8 cellular contexts compared by ENCODE assay signal in genomic region chr4:159764343-159764952, GRCh38.
DNase-seq lines count a peak whose midpoint lies in the region; ATAC-seq and TF ChIP-seq lines count a peak whose summit lies in the region.

No MANE protein-coding gene starts in this region.

- CTCF ChIA-PET in Calu3 (lab: Charles Lee): interaction anchor here (0.6 to 1.5 kb wide), 5 partner anchors 19 to 769 kb away, joined by 3 to 4 read pairs (median 3); no protein-coding TSS in a partner anchor

- H3K27ac ChIP-seq in breast epithelium (no peak overlapping the region), lung (ENCODE audit: low read depth in 1 of 2, low read length in 1 of 2) (no peak overlapping the region)

- TF ChIP-seq POLR2A in breast epithelium (IDR thresholded peaks at IDR 0.05): no peak

- H3K27me3 ChIP-seq in breast epithelium (no peaks in the 10 kb centered on the region), lung (ENCODE audit: control insufficient read depth, insufficient read depth) (no peaks in the 10 kb centered on the region)

- H3K4me1 Mint-ChIP-seq in Calu3 (ENCODE audit: low read depth, unreplicated experiment): peaks cover 15% of the 10 kb centered on the region

- no peaks in the 10 kb centered on the region for H3K36me3 ChIP-seq in breast epithelium
- H3K36me3 ChIP-seq in lung (ENCODE audit: control insufficient read depth in 2 of 2, insufficient read depth in 2 of 2, low read length in 2 of 2): no peaks in the 10 kb centered on the region

- H3K9me3 ChIP-seq in breast epithelium: no peaks in the 10 kb centered on the region
- H3K9me3 ChIP-seq in lung (ENCODE audit: control insufficient read depth in 2 of 2, insufficient read depth in 1 of 2, low read length in 1 of 2): no peaks in the 10 kb centered on the region

- TF ChIP-seq CTCF in Calu3 (IDR thresholded peaks at IDR 0.05; ENCODE audit: unreplicated experiment) (peak; percentile 34), breast epithelium (IDR thresholded peaks at IDR 0.05) (peak in 2 of 3 donors; percentile 20 to 32), lung (IDR thresholded peaks at IDR 0.05; ENCODE audit: control extremely low read depth, extremely low read depth) (no peak)

- no peaks in the 10 kb centered on the region for H3K36me3 Mint-ChIP-seq in Calu3 (ENCODE audit: insufficient read depth, unreplicated experiment)

- H3K4me1 ChIP-seq in breast epithelium (no peaks in the 10 kb centered on the region), lung (ENCODE audit: control insufficient read depth in 2 of 2, insufficient read depth in 2 of 2, low read length in 2 of 2) (no peaks in the 10 kb centered on the region)

- H3K27me3 Mint-ChIP-seq in Calu3 (ENCODE audit: unreplicated experiment): no peaks in the 10 kb centered on the region

- DNase-seq in Calu3: peak; percentile 55
- DNase-seq in NCI-H446 (lab: John Stamatoyannopoulos, UW): peak; percentile 26 to 64
- DNase-seq in breast epithelium (ENCODE audit: low spot score in 2 of 2): no peak
- DNase-seq in lung (ENCODE audit: low spot score): no peak
- no peak for DNase-seq in activated T-cell treated with anti-CD3 and anti-CD28 coated beads, Interleukin-2, amount 50 U/mL, for 1 hour

- H3K27ac Mint-ChIP-seq in Calu3 (ENCODE audit: unreplicated experiment): no peak overlapping the region

- H3K4me3 ChIP-seq in breast epithelium (no peak overlapping the region), lung (no peak overlapping the region)

- no TSS peak for BruUV-seq in Calu3 (replicated peaks; lab: Mats Ljungman, UMichigan)

- ATAC-seq in GM19025 (IDR thresholded peaks at IDR 0.05; ENCODE audit: low read depth, unreplicated experiment) (peak; percentile 53), HG03103 (IDR thresholded peaks at IDR 0.05; ENCODE audit: low read depth, unreplicated experiment) (peak; percentile 81), lung (ENCODE audit: insufficient read depth, low FRiP score) (peak; percentile 62), GM21737 (IDR thresholded peaks at IDR 0.05; ENCODE audit: unreplicated experiment) (no peak)

- no peak overlapping the region for H3K4me3 Mint-ChIP-seq in Calu3 (ENCODE audit: low read depth, unreplicated experiment)

- WGBS in lung, 2 donors: 28 to 40% methylated on average over 5 of the region's 5 CpGs

- intact Hi-C loops in Calu3 (cut with micrococcal nuclease; ENCODE audit: unreplicated experiment) (loop anchor here (2.0 to 10.0 kb wide), 6 partner anchors 90 to 1060 kb away; no protein-coding TSS in a partner anchor), breast epithelium (cut with DNase I; ENCODE audit: low total_unique reads) (no loop called here)

- H3K9me3 Mint-ChIP-seq in Calu3 (ENCODE audit: low read depth, unreplicated experiment): no peaks in the 10 kb centered on the region

Comparison
In these comparisons a context has a peak if more than half of its experiments do, and no peak if none do; other contexts are left out.
1. DNase-seq: peak in Calu3 (single experiment) and NCI-H446 (2 of 2); none in breast epithelium (0 of 2), lung (single experiment) and activated T-cell treated with anti-CD3 and anti-CD28 coated beads, Interleukin-2, amount 50 U/mL, for 1 hour (single experiment).